ENCODE assay signal across 25 cellular contexts in the genomic region with DNA sequence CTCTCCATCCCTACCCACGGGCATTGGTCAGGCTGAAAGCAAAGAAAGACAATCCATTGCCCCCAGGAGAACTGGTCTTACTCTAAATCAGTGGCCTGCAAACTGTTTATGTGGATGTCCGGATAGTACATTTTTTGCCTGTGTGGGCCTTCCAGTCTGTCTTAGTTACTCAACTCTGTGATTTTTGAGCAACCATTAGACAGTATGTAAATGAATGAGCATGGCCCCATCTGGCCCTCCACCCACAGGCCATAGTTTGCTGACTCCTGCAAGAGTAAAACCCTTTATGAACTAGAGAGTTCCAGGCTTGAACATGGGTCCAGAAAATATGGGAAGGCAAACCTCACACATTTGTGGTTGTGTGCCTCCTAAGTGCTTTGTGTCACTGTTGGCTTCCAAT. TPM values are rescaled to one million over a fixed set of nuclear protein-coding genes. Genes with fewer than 3 reads are reported as not detected.
"Had no signal": no experiment of that assay in that cellular context is flagged by ENCODE, and none has a peak within 500 bp of the region (broad histone marks: within the 10 kb centered on the region; RNA-seq: fewer than 3 reads in every experiment).

No MANE protein-coding gene starts in this region.

- ATAC-seq: left colon; left lung; mucosa of descending colon; naive thymus-derived CD4-positive, alpha-beta T cell; natural killer cell treated with Interleukin-12 subunit alpha and Interleukin-12 subunit beta and Interleukin-15 and Interleukin-18, amount 100 ng/mL, for 72 hours; right lobe of liver; stimulated activated naive B cell treated with anti-CD40 and anti-IgM and Interleukin-4, amounts not matched to agents 10 μg/mL and 1 μg/mL and 100 μg/mL, for 72 hours; stimulated activated naive CD8-positive, alpha-beta T cell treated with anti-CD3 and anti-CD28 coated beads, Interleukin-15, Interleukin-2, amounts not matched to agents 100 U/mL and 50 U/mL, for 24 hours had no signal

- H3K9me3 ChIP-seq: ovary, right lobe of liver had no signal

- H3K4me3 Mint-ChIP-seq: immature natural killer cell; memory B cell; naive thymus-derived CD4-positive, alpha-beta T cell; natural killer cell treated with Interleukin-12 subunit alpha and Interleukin-12 subunit beta and Interleukin-15 and Interleukin-18, amount 100 ng/mL, for 72 hours; stimulated activated naive B cell treated with anti-CD40 and anti-IgM and Interleukin-4, amounts not matched to agents 10 μg/mL and 1 μg/mL and 100 μg/mL, for 72 hours; type B pancreatic cell had no signal

- H3K4me1 ChIP-seq: right atrium auricular region, tibial nerve had no signal

- H3K27me3 ChIP-seq: left lung, ovary, right atrium auricular region, right lobe of liver, stomach, tibial nerve had no signal

- H3K36me3 ChIP-seq: left lung, ovary, right atrium auricular region, right lobe of liver had no signal

- DNase-seq: hypothalamus; immature natural killer cell; kidney; left colon; left lung; midbrain; mucosa of descending colon; naive thymus-derived CD4-positive, alpha-beta T cell; ovary; right lobe of liver; stimulated activated CD4-positive, alpha-beta T cell treated with anti-CD3 and anti-CD28 coated beads, Interleukin-12 subunit alpha, Interleukin-12 subunit beta, amount 100 ng/mL, for 4 hours; stimulated activated CD4-positive, alpha-beta T cell treated with anti-CD3 and anti-CD28 coated beads, Interleukin-15, amount 100 ng/mL, for 24 hours; stimulated activated CD4-positive, alpha-beta T cell treated with anti-CD3 and anti-CD28 coated beads, Interleukin-2, amount 100 ng/mL, for 24 hours; stimulated activated CD4-positive, alpha-beta T cell treated with anti-CD3 and anti-CD28 coated beads, Interleukin-4, amount 100 ng/mL, for 1 hour; stimulated activated naive B cell treated with anti-CD40 and anti-IgM and Interleukin-4, amounts not matched to agents 10 μg/mL and 1 μg/mL and 100 μg/mL, for 72 hours; stimulated activated naive CD8-positive, alpha-beta T cell treated with anti-CD3 and anti-CD28 coated beads, Interleukin-15, Interleukin-2, amounts not matched to agents 100 U/mL and 50 U/mL, for 24 hours; stomach had no signal

- H3K27me3 Mint-ChIP-seq: memory B cell, progenitor cell of endocrine pancreas, type B pancreatic cell had no signal

- H3K4me1 Mint-ChIP-seq: immature natural killer cell had no signal

- H3K27ac Mint-ChIP-seq: immature natural killer cell; memory B cell; naive thymus-derived CD4-positive, alpha-beta T cell; natural killer cell treated with Interleukin-12 subunit alpha and Interleukin-12 subunit beta and Interleukin-15 and Interleukin-18, amount 100 ng/mL, for 72 hours; progenitor cell of endocrine pancreas; stimulated activated naive B cell treated with anti-CD40 and anti-IgM and Interleukin-4, amounts not matched to agents 10 μg/mL and 1 μg/mL and 100 μg/mL, for 72 hours; type B pancreatic cell had no signal

- H3K4me3 ChIP-seq: left lung, mucosa of descending colon, ovary, right atrium auricular region, right lobe of liver, smooth muscle cell, stomach, tibial nerve had no signal

- H3K27ac ChIP-seq: ovary, right atrium auricular region, stomach, tibial nerve had no signal

RNA-seq across cellular contexts. Expression of gene CYP1B1, which starts 55.7 kb away (rescaled TPM):
- polyA plus RNA-seq: neural cell had no signal
